Comparison of ENCODE assay signal across 8 cellular contexts in genomic region chr22:46068908-46069481, GRCh38.
DNase-seq lines count a peak whose midpoint lies in the region; ATAC-seq and TF ChIP-seq lines count a peak whose summit lies in the region.

No MANE protein-coding gene starts in this region.

- H3K27ac Mint-ChIP-seq in HFFc6: peak overlapping the region; percentile 96
- H3K27ac Mint-ChIP-seq in activated naive CD8-positive, alpha-beta T cell treated with anti-CD3 and anti-CD28 coated beads for 36 hours: peak overlapping the region; percentile 85

- H3K27me3 ChIP-seq in BJ (ENCODE audit: control insufficient read depth, insufficient read depth, low read length): no peaks in the 10 kb centered on the region

- H3K27ac ChIP-seq in temporal lobe (ENCODE audit: low read depth, low read length): peak overlapping the region; percentile 98

- ATAC-seq in GM21447 (IDR thresholded peaks at IDR 0.05; ENCODE audit: unreplicated experiment): no peak

- peaks cover 10% of the 10 kb centered on the region for H3K27me3 Mint-ChIP-seq in HFFc6 (ENCODE audit: insufficient read depth)
- no peaks in the 10 kb centered on the region for H3K27me3 Mint-ChIP-seq in activated naive CD8-positive, alpha-beta T cell treated with anti-CD3 and anti-CD28 coated beads for 36 hours

- TF ChIP-seq CTCF in BJ (IDR thresholded peaks at IDR 0.05; ENCODE audit: insufficient read depth, low read depth, low read length) (no peak), HFFc6 (IDR thresholded peaks at IDR 0.05) (no peak)

- peaks cover 4% of the 10 kb centered on the region for H3K36me3 ChIP-seq in BJ (ENCODE audit: control insufficient read depth, insufficient read depth, low read length)

- CTCF ChIA-PET in BJ (lab: Yijun Ruan, JAX): interaction anchor here (1.6 to 2.3 kb wide), 4 partner anchors 16 to 75 kb away, joined by 4 to 17 read pairs (median 7); no protein-coding TSS in a partner anchor

- H3K4me3 Mint-ChIP-seq in HFFc6: peak overlapping the region; percentile 86
- peak overlapping the region; percentile 82 for H3K4me3 Mint-ChIP-seq in activated naive CD8-positive, alpha-beta T cell treated with anti-CD3 and anti-CD28 coated beads for 36 hours

- peaks cover 16% of the 10 kb centered on the region for H3K36me3 Mint-ChIP-seq in HFFc6 (ENCODE audit: low read depth)
- peaks cover 2% of the 10 kb centered on the region for H3K36me3 Mint-ChIP-seq in activated naive CD8-positive, alpha-beta T cell treated with anti-CD3 and anti-CD28 coated beads for 36 hours

- H3K9me3 Mint-ChIP-seq in HFFc6: peaks cover 4% of the 10 kb centered on the region; the same call in 1 of the 2 replicates
- H3K9me3 Mint-ChIP-seq in activated naive CD8-positive, alpha-beta T cell treated with anti-CD3 and anti-CD28 coated beads for 36 hours: no peaks in the 10 kb centered on the region

- POLR2A ChIA-PET in BJ (lab: Charles Lee): interaction anchor here (0.6 to 0.8 kb wide), 2 partner anchors 11 to 48 kb away, joined by 3 to 8 read pairs; no protein-coding TSS in a partner anchor

- DNase-seq in BJ (ENCODE audit: low read depth) (peak; percentile 87), HFFc6 (peak; percentile 78), inferior parietal cortex (ENCODE audit: extremely low spot score) (peak; percentile 45), HuH-7.5 (ENCODE audit: low spot score) (no peak), amniotic stem cell (lab: John Stamatoyannopoulos, UW) (no peak)
- no peak for DNase-seq in activated naive CD8-positive, alpha-beta T cell treated with anti-CD3 and anti-CD28 coated beads for 36 hours

- peak overlapping the region; percentile 57 for H3K4me3 ChIP-seq in BJ (ENCODE audit: low read depth, low read length)

- peaks cover 54% of the 10 kb centered on the region for H3K4me1 Mint-ChIP-seq in HFFc6 (ENCODE audit: low read depth)
- H3K4me1 Mint-ChIP-seq in activated naive CD8-positive, alpha-beta T cell treated with anti-CD3 and anti-CD28 coated beads for 36 hours: peaks cover 35% of the 10 kb centered on the region

Comparison
In these comparisons a context has a peak if more than half of its experiments do, and no peak if none do; other contexts are left out.
1. DNase-seq: peak in BJ (single experiment), HFFc6 (single experiment) and inferior parietal cortex (single experiment); none in activated naive CD8-positive, alpha-beta T cell treated with anti-CD3 and anti-CD28 coated beads for 36 hours (single experiment), HuH-7.5 (single experiment) and amniotic stem cell (single experiment).